9 cellular contexts compared by ENCODE assay signal in genomic region chr7:26156454-26157365, GRCh38. TPM values are rescaled to one million over a fixed set of nuclear protein-coding genes. Genes with fewer than 3 reads are reported as not detected.
DNase-seq lines count a peak whose midpoint lies in the region; ATAC-seq, FAIRE-seq and TF ChIP-seq lines count a peak whose summit lies in the region.
"Had no signal": no experiment of that assay in that cellular context is flagged by ENCODE, and none has a peak within 500 bp of the region (broad histone marks: within the 10 kb centered on the region; RNA-seq: fewer than 3 reads in every experiment).

No MANE protein-coding gene starts in this region.

- ATAC-seq in A549 = peak in 1 of 2 experiments; percentile 59; a peak in 3 of 6 replicates
- peak; percentile 28 for ATAC-seq in GM18909 (IDR thresholded peaks at IDR 0.05; ENCODE audit: poor library complexity, unreplicated experiment)
- ATAC-seq in activated T-cell treated with anti-CD3 and anti-CD28 coated beads, Interleukin-2, amount 50 U/mL, for 4 hours = peak; percentile 46 to 56
- no peak for ATAC-seq in HG03039 (IDR thresholded peaks at IDR 0.05; ENCODE audit: unreplicated experiment)

- TF ChIP-seq EP300 in A549 (IDR thresholded peaks at IDR 0.05) = no peak

- TF ChIP-seq CTCF in A549 (IDR thresholded peaks at IDR 0.05) = no peak
- TF ChIP-seq CTCF in keratinocyte (optimal IDR thresholded peaks at IDR 0.05 in 1 of 3, IDR thresholded peaks at IDR 0.05 in 1 of 3, conservative IDR thresholded peaks at IDR 0.05 in 1 of 3; ENCODE audit: extremely low read depth in 1 of 3, insufficient read depth in 2 of 3, low read length in 3 of 3) = no peak

- no peaks in the 10 kb centered on the region for H3K36me3 ChIP-seq in keratinocyte (ENCODE audit: control insufficient read depth in 2 of 2, extremely low read depth in 1 of 2, insufficient read depth in 2 of 2, low read length in 2 of 2)
- no peaks in the 10 kb centered on the region for H3K36me3 ChIP-seq in subcutaneous abdominal adipose tissue (ENCODE audit: control insufficient read depth in 5 of 5, insufficient read depth in 5 of 5, low read length in 5 of 5)
- H3K36me3 ChIP-seq: heart right ventricle had no signal

- CTCF ChIA-PET in A549 (lab: Yijun Ruan, JAX) = interaction anchor here (0.6 to 3.7 kb wide), 12 partner anchors 10 to 209 kb away, joined by 3 to 14 read pairs (median 4); no protein-coding TSS in a partner anchor

- H3K4me2 ChIP-seq in A549 = peak overlapping the region; percentile 52
- H3K4me2 ChIP-seq in keratinocyte (ENCODE audit: control insufficient read depth, extremely low read depth, insufficient read depth, low read depth, low read length) = peak overlapping the region; percentile 96

- no peaks in the 10 kb centered on the region for H3K9me3 Mint-ChIP-seq in activated T-cell treated with anti-CD3 and anti-CD28 coated beads, Interleukin-2, amount 50 U/mL, for 4 hours

- DNase-seq in A549 (ENCODE audit: low read depth in 1 of 2, low spot score in 1 of 2) = peak; percentile 11 to 44
- DNase-seq in NCI-H2196 treated with DMSO at 0.1 percent for 48 hours (lab: John Stamatoyannopoulos, UW; ENCODE audit: unreplicated experiment) = peak; percentile 24
- peak; percentile 45 for DNase-seq in activated T-cell treated with anti-CD3 and anti-CD28 coated beads, Interleukin-2, amount 50 U/mL, for 4 hours
- DNase-seq in keratinocyte (ENCODE audit: low read depth, low spot score) = peak; percentile 63
- DNase-seq in hypothalamus (lab: John Stamatoyannopoulos, UW) = no peak
- DNase-seq: heart right ventricle had no signal

- H3K27ac ChIP-seq in A549 (peak overlapping the region in 1 of 2 experiments; percentile 76; a peak in 3 of 6 replicates), keratinocyte (ENCODE audit: control insufficient read depth, insufficient read depth, low read length) (peak overlapping the region; percentile 98), subcutaneous abdominal adipose tissue (ENCODE audit: low read depth, low read length) (peak overlapping the region; percentile 42)

- H4K20me1 ChIP-seq in keratinocyte (ENCODE audit: control insufficient read depth, extremely low read depth, insufficient read depth, low read length) = no peaks in the 10 kb centered on the region

- H3K9ac ChIP-seq in keratinocyte (ENCODE audit: control insufficient read depth, extremely low read depth, insufficient read depth, low read length) = peak overlapping the region; percentile 81
- peak overlapping the region in 1 of 5 donors; percentile 26 for H3K9ac ChIP-seq in subcutaneous abdominal adipose tissue (ENCODE audit: low read length in 5 of 5)

- H3K4me1 Mint-ChIP-seq in activated T-cell treated with anti-CD3 and anti-CD28 coated beads, Interleukin-2, amount 50 U/mL, for 4 hours (ENCODE audit: low read depth) = peaks cover 76% of the 10 kb centered on the region

- dilution Hi-C loops in keratinocyte (cut with MboI; ENCODE audit: extremely low pct_ligation_motif_present, low sequenced_read_pairs) = loop anchor here (10.0 kb wide), 1 partner anchor 282 kb away; no protein-coding TSS in a partner anchor

- H3K27me3 Mint-ChIP-seq in activated T-cell treated with anti-CD3 and anti-CD28 coated beads, Interleukin-2, amount 50 U/mL, for 4 hours (ENCODE audit: low read depth) = no peaks in the 10 kb centered on the region

- 78% methylated on average over 20 of the region's 20 CpGs for WGBS in A549 (ENCODE audit: missing lambda C conversion rate)

- H3K9me1 ChIP-seq in keratinocyte (ENCODE audit: control insufficient read depth, extremely low read depth, insufficient read depth, low read length) = no peaks in the 10 kb centered on the region

- H2AFZ ChIP-seq in keratinocyte (ENCODE audit: control insufficient read depth, low read length) = no peak overlapping the region

- H3K9me3 ChIP-seq in A549 (no peaks in the 10 kb centered on the region), keratinocyte (ENCODE audit: control insufficient read depth, low read depth, low read length) (no peaks in the 10 kb centered on the region), subcutaneous abdominal adipose tissue (ENCODE audit: control insufficient read depth in 5 of 5, low read length in 5 of 5) (no peaks in the 10 kb centered on the region)
- H3K9me3 ChIP-seq: heart right ventricle had no signal

- H3K79me2 ChIP-seq in keratinocyte (ENCODE audit: control insufficient read depth, insufficient read depth, low read length) = peaks cover 36% of the 10 kb centered on the region

- TF ChIP-seq POLR2A in A549 (IDR thresholded peaks at IDR 0.05; ENCODE audit: low read length) = no peak

- POLR2A ChIA-PET in A549 (lab: Yijun Ruan, JAX) = interaction anchor here (0.6 to 2.4 kb wide), 5 partner anchors 10 to 43 kb away, joined by 3 to 10 read pairs (median 5); partner anchors contain the start of gene HNRNPA2B1

- peaks cover 17% of the 10 kb centered on the region for H3K36me3 Mint-ChIP-seq in activated T-cell treated with anti-CD3 and anti-CD28 coated beads, Interleukin-2, amount 50 U/mL, for 4 hours (ENCODE audit: insufficient read depth)

- H3K27me3 ChIP-seq in keratinocyte (ENCODE audit: control insufficient read depth, extremely low read depth, insufficient read depth, low read length) (no peaks in the 10 kb centered on the region), subcutaneous abdominal adipose tissue (ENCODE audit: control insufficient read depth in 5 of 5, insufficient read depth in 4 of 5, low read length in 5 of 5) (peaks cover 0 to 9% (median 4%) of the 10 kb centered on the region in 5 donors)

- TF ChIP-seq RAD21 in A549 (conservative IDR thresholded peaks at IDR 0.05 in 1 of 2, IDR thresholded peaks at IDR 0.05 in 1 of 2) = no peak

- FAIRE-seq in A549 (lab: Jason Lieb, UNC) (no peak), keratinocyte (lab: Jason Lieb, UNC) (peak; percentile 80)

- peaks cover 24% of the 10 kb centered on the region; the same call in 2 of the 3 replicates for H3K4me1 ChIP-seq in A549
- peaks cover 48% of the 10 kb centered on the region for H3K4me1 ChIP-seq in keratinocyte (ENCODE audit: control insufficient read depth, extremely low read depth, insufficient read depth, low read length)
- peaks cover 0 to 46% (median 20%) of the 10 kb centered on the region in 5 donors for H3K4me1 ChIP-seq in subcutaneous abdominal adipose tissue (ENCODE audit: control insufficient read depth in 5 of 5, insufficient read depth in 5 of 5, low read length in 5 of 5)

- peak overlapping the region; percentile 97 for H3K4me3 Mint-ChIP-seq in activated T-cell treated with anti-CD3 and anti-CD28 coated beads, Interleukin-2, amount 50 U/mL, for 4 hours

- H3K4me3 ChIP-seq in A549 (no peak overlapping the region), keratinocyte (ENCODE audit: control insufficient read depth in 2 of 3, extremely low read depth in 1 of 3, insufficient read depth in 2 of 3, low read depth in 1 of 3, low read length in 3 of 3) (peak overlapping the region in 1 of 3 experiments; percentile 65), subcutaneous abdominal adipose tissue (ENCODE audit: low read depth in 1 of 5, low read length in 5 of 5) (peak overlapping the region in 1 of 5 donors; percentile 13)

RNA-seq across cellular contexts. Expression of gene NFE2L3, which starts 4.7 kb away (rescaled TPM):
- 9.6 and 11.4 TPM in 2 replicates for polyA plus RNA-seq in A549 (2011; rRNA removed)
- polyA plus RNA-seq in A549 (2012; cell fraction: cytosol; rRNA removed) = 3.8 and 4.8 TPM in 2 replicates
- polyA plus RNA-seq in A549 (2012; cell fraction: nucleus; rRNA removed) = 6.3 and 8.0 TPM in 2 replicates
- polyA plus RNA-seq in A549 (2017; fragmentation: RNase III; extraction: RNeasy Plus Mini Kit Qiagen cat#74134 plus additional on column Dnase treatment) = 4.9 to 10.0 TPM (median 6.7 TPM) in 3 replicates
- 3.1 and 3.4 TPM in 2 replicates for polyA minus RNA-seq in A549 (2011; rRNA and poly(A)+ RNA removed)
- total RNA-seq in activated T-cell treated with anti-CD3 and anti-CD28 coated beads, Interleukin-2, amount 50 U/mL, for 4 hours = 10 to 100 TPM; 34.1 to 53.7 (median 46.5) TPM
- polyA plus RNA-seq in keratinocyte = 10.7 to 17.8 TPM (median 14.2 TPM) in 3 replicates
- 25.8 TPM for polyA plus RNA-seq in keratinocyte (2011; ENCODE audit: low read depth)
- polyA plus RNA-seq in keratinocyte (2011; cell fraction: cytosol; rRNA removed) = 2.7 and 8.0 TPM in 2 replicates
- 21.5 and 26.7 TPM in 2 replicates for polyA plus RNA-seq in keratinocyte (2011; cell fraction: nucleus; rRNA removed)
- polyA plus RNA-seq in keratinocyte (2012; ENCODE audit: low replicate concordance) = 9.3 and 13.1 TPM in 2 replicates
- polyA minus RNA-seq in keratinocyte = 2.5 to 13.4 TPM (median 7.4 TPM) in 3 replicates
- 5.9 TPM for polyA minus RNA-seq in keratinocyte (2011; cell fraction: cytosol; rRNA and poly(A)+ RNA removed)
- 12.3 and 18.9 TPM in 2 replicates for polyA minus RNA-seq in keratinocyte (2011; cell fraction: nucleus; rRNA and poly(A)+ RNA removed)

RNA-seq across cellular contexts. Expression of gene HNRNPA2B1, which starts 43.8 kb away (rescaled TPM):
- polyA plus RNA-seq in A549 (2011; rRNA removed) (595 and 1,070 TPM in 2 replicates), A549 (2017; fragmentation: RNase III; extraction: RNeasy Plus Mini Kit Qiagen cat#74134 plus additional on column Dnase treatment) (2,246 to 2,255 TPM (median 2,251 TPM) in 3 replicates), keratinocyte (172 to 511 TPM (median 429 TPM) in 3 replicates)
- polyA plus RNA-seq in A549 (2012; cell fraction: cytosol; rRNA removed) = 507 and 660 TPM in 2 replicates
- 180 and 246 TPM in 2 replicates for polyA plus RNA-seq in A549 (2012; cell fraction: nucleus; rRNA removed)
- 124 and 138 TPM in 2 replicates for polyA minus RNA-seq in A549 (2011; rRNA and poly(A)+ RNA removed)
- total RNA-seq in activated T-cell treated with anti-CD3 and anti-CD28 coated beads, Interleukin-2, amount 50 U/mL, for 4 hours = 100 to 1,000 TPM; 912 to 975 (median 924) TPM
- polyA plus RNA-seq in keratinocyte (2011; ENCODE audit: low read depth) = 389 TPM
- 256 and 274 TPM in 2 replicates for polyA plus RNA-seq in keratinocyte (2011; cell fraction: cytosol; rRNA removed)
- polyA plus RNA-seq in keratinocyte (2011; cell fraction: nucleus; rRNA removed) = 322 and 570 TPM in 2 replicates
- polyA plus RNA-seq in keratinocyte (2012; ENCODE audit: low replicate concordance) = 284 and 874 TPM in 2 replicates
- polyA minus RNA-seq in keratinocyte = 56.7 to 160 TPM (median 59.5 TPM) in 3 replicates
- polyA minus RNA-seq in keratinocyte (2011; cell fraction: cytosol; rRNA and poly(A)+ RNA removed) = 156 TPM
- polyA minus RNA-seq in keratinocyte (2011; cell fraction: nucleus; rRNA and poly(A)+ RNA removed) = 65.2 and 118 TPM in 2 replicates

RNA-seq across cellular contexts. Expression of gene CBX3, which starts 44.8 kb away (rescaled TPM):
- polyA plus RNA-seq in A549 (2011; rRNA removed) = 177 and 275 TPM in 2 replicates
- polyA plus RNA-seq in A549 (2012; cell fraction: cytosol; rRNA removed) = 82.7 and 88.6 TPM in 2 replicates
- polyA plus RNA-seq in A549 (2012; cell fraction: nucleus; rRNA removed) = 58.0 and 66.0 TPM in 2 replicates
- polyA plus RNA-seq in A549 (2017; fragmentation: RNase III; extraction: RNeasy Plus Mini Kit Qiagen cat#74134 plus additional on column Dnase treatment) = 286 to 298 TPM (median 288 TPM) in 3 replicates
- polyA minus RNA-seq in A549 (2011; rRNA and poly(A)+ RNA removed) = 19.6 and 28.2 TPM in 2 replicates
- 100 to 1,000 TPM; 246 to 278 (median 267) TPM for total RNA-seq in activated T-cell treated with anti-CD3 and anti-CD28 coated beads, Interleukin-2, amount 50 U/mL, for 4 hours
- 69.7 to 161 TPM (median 86.4 TPM) in 3 replicates for polyA plus RNA-seq in keratinocyte
- polyA plus RNA-seq in keratinocyte (2011; ENCODE audit: low read depth) = 216 TPM
- 70.9 and 132 TPM in 2 replicates for polyA plus RNA-seq in keratinocyte (2011; cell fraction: cytosol; rRNA removed)
- 49.5 and 78.3 TPM in 2 replicates for polyA plus RNA-seq in keratinocyte (2011; cell fraction: nucleus; rRNA removed)
- 84.0 and 132 TPM in 2 replicates for polyA plus RNA-seq in keratinocyte (2012; ENCODE audit: low replicate concordance)
- 2.5 to 32.7 TPM (median 11.3 TPM) in 3 replicates for polyA minus RNA-seq in keratinocyte
- polyA minus RNA-seq in keratinocyte (2011; cell fraction: cytosol; rRNA and poly(A)+ RNA removed) = 19.6 TPM
- polyA minus RNA-seq in keratinocyte (2011; cell fraction: nucleus; rRNA and poly(A)+ RNA removed) = 12.6 and 19.5 TPM in 2 replicates

Comparison
In these comparisons a context has a peak if more than half of its experiments do, and no peak if none do; other contexts are left out.
1. DNase-seq: peak in A549 (2 of 2), NCI-H2196 treated with DMSO at 0.1 percent for 48 hours (single experiment), activated T-cell treated with anti-CD3 and anti-CD28 coated beads, Interleukin-2, amount 50 U/mL, for 4 hours (single experiment) and keratinocyte (single experiment); none in hypothalamus (0 of 51).